In genomic region chr2:164757934-164758695, GRCh38 we compare ENCODE assay signal across 12 cellular contexts.
DNase-seq lines count a peak whose midpoint lies in the region; ATAC-seq lines count a peak whose summit lies in the region.
"Had no signal": no experiment of that assay in that cellular context is flagged by ENCODE, and none has a peak within 500 bp of the region (broad histone marks: within the 10 kb centered on the region; RNA-seq: fewer than 3 reads in every experiment).

No MANE protein-coding gene starts in this region.

- H3K4me1 ChIP-seq in subcutaneous abdominal adipose tissue (ENCODE audit: control insufficient read depth in 5 of 5, insufficient read depth in 5 of 5, low read length in 5 of 5) = peaks cover 0 to 24% (median 4%) of the 10 kb centered on the region in 5 donors
- H3K4me1 ChIP-seq in effector memory CD4-positive, alpha-beta T cell (ENCODE audit: control insufficient read depth, insufficient read depth, low read length, poor library complexity, severe bottlenecking) = no peaks in the 10 kb centered on the region

- H3K27me3 ChIP-seq in subcutaneous abdominal adipose tissue (ENCODE audit: control insufficient read depth in 5 of 5, insufficient read depth in 4 of 5, low read length in 5 of 5) = no peaks in the 10 kb centered on the region
- no peaks in the 10 kb centered on the region for H3K27me3 ChIP-seq in effector memory CD4-positive, alpha-beta T cell (replicated peaks; ENCODE audit: control insufficient read depth, insufficient read depth, low read length, poor library complexity, severe bottlenecking)
- H3K27me3 ChIP-seq: dorsolateral prefrontal cortex, SJCRH30 had no signal

- H3K36me3 ChIP-seq in subcutaneous abdominal adipose tissue (ENCODE audit: control insufficient read depth in 5 of 5, insufficient read depth in 5 of 5, low read length in 5 of 5) = no peaks in the 10 kb centered on the region
- H3K36me3 ChIP-seq in effector memory CD4-positive, alpha-beta T cell (ENCODE audit: control insufficient read depth, insufficient read depth, low read length) = no peaks in the 10 kb centered on the region
- H3K36me3 ChIP-seq: SJCRH30 had no signal

- H3K4me3 ChIP-seq in subcutaneous abdominal adipose tissue (ENCODE audit: low read depth in 1 of 5, low read length in 5 of 5) = no peak overlapping the region
- no peak overlapping the region for H3K4me3 ChIP-seq in effector memory CD4-positive, alpha-beta T cell (ENCODE audit: insufficient read depth, low read depth, low read length, poor library complexity, severe bottlenecking)
- H3K4me3 ChIP-seq: dorsolateral prefrontal cortex, SJCRH30 had no signal

- no peaks in the 10 kb centered on the region for H3K9me3 ChIP-seq in subcutaneous abdominal adipose tissue (ENCODE audit: control insufficient read depth in 5 of 5, low read length in 5 of 5)
- no peaks in the 10 kb centered on the region for H3K9me3 ChIP-seq in effector memory CD4-positive, alpha-beta T cell (ENCODE audit: control insufficient read depth, low read length)
- H3K9me3 ChIP-seq: SJCRH30 had no signal

- DNase-seq in NOMO-1 treated with DMSO at 0.1 percent for 48 hours (lab: John Stamatoyannopoulos, UW; ENCODE audit: unreplicated experiment) (peak; percentile 3), NOMO-1 treated with dmso at 0.1 percent for 144 hours (lab: John Stamatoyannopoulos, UW; ENCODE audit: unreplicated experiment) (no peak), amniotic epithelial cell (ENCODE audit: low read depth) (peak; percentile 92), kidney glomerular epithelial cell (lab: John Stamatoyannopoulos, UW) (peak; percentile 21)
- DNase-seq in effector memory CD4-positive, alpha-beta T cell = no peak
- DNase-seq: dorsolateral prefrontal cortex; naive thymus-derived CD4-positive, alpha-beta T cell; stimulated activated CD8-positive, alpha-beta memory T cell treated with anti-CD3 and anti-CD28 coated beads, Interleukin-4, amount 100 ng/mL, for 48 hours had no signal

- H3K9ac ChIP-seq in subcutaneous abdominal adipose tissue (ENCODE audit: low read length in 5 of 5) = no peak overlapping the region

- ATAC-seq in GM21717 (IDR thresholded peaks at IDR 0.05; ENCODE audit: unreplicated experiment) = no peak
- no peak for ATAC-seq in HG03460 (IDR thresholded peaks at IDR 0.05; ENCODE audit: unreplicated experiment)
- ATAC-seq: naive thymus-derived CD4-positive, alpha-beta T cell had no signal

- peak overlapping the region; percentile 52 for H3K27ac ChIP-seq in subcutaneous abdominal adipose tissue (ENCODE audit: low read depth, low read length)
- no peak overlapping the region for H3K27ac ChIP-seq in effector memory CD4-positive, alpha-beta T cell (ENCODE audit: insufficient read depth, low read length, poor library complexity, severe bottlenecking)
- H3K27ac ChIP-seq: SJCRH30 had no signal

Comparison
In these comparisons a context has a peak if more than half of its experiments do, and no peak if none do; other contexts are left out.
1. DNase-seq: peak in NOMO-1 treated with DMSO at 0.1 percent for 48 hours (single experiment), amniotic epithelial cell (single experiment) and kidney glomerular epithelial cell (single experiment); none in NOMO-1 treated with dmso at 0.1 percent for 144 hours (single experiment) and effector memory CD4-positive, alpha-beta T cell (0 of 3).